ENCODE assay signal across 24 cellular contexts in the genomic region with DNA sequence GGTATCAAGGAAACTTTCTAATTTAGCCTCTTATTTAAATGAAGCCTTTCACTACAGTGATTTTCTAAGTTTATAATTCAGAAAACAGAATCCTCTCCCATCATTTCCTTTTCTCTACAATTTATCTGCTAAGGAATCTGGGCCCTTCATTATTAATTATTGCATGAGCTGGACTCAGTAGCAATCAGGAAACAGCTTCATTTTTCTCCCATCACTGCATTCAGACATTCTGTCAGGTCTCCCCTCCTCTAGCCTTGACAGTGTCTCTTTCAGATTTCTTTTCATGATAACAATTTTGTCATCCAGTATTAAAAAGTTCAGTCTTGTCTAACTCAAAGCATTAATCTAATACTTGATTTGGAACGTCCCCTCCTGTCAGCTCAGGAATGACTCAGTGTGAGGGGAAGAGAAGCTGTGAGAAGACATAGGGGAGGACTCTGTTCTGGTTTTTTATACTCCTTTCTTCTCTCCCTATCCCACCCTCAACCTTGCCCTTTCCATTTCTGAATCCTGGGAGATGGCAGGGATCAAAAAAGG. TPM values are rescaled to one million over a fixed set of nuclear protein-coding genes. Genes with fewer than 3 reads are reported as not detected.
DNase-seq lines count a peak whose midpoint lies in the region; ATAC-seq, FAIRE-seq and TF ChIP-seq lines count a peak whose summit lies in the region.
"Had no signal": no experiment of that assay in that cellular context is flagged by ENCODE, and none has a peak within 500 bp of the region (broad histone marks: within the 10 kb centered on the region; RNA-seq: fewer than 3 reads in every experiment).

No MANE protein-coding gene starts in this region.

- H3K4me3 ChIP-seq in cardiac muscle cell = no peak overlapping the region
- H3K4me3 ChIP-seq in right atrium auricular region = no peak overlapping the region
- H3K4me3 ChIP-seq in GM12878 = no peak overlapping the region
- H3K4me3 ChIP-seq: BLaER1 treated with 17β-estradiol and CSF1 and Interleukin-3, amounts not matched to agents 10 nM and 100 nM; Peyer's patch had no signal

- H3K36me3 ChIP-seq in cardiac muscle cell (no peaks in the 10 kb centered on the region), right atrium auricular region (no peaks in the 10 kb centered on the region), GM12878 (ENCODE audit: control insufficient read depth in 2 of 2, insufficient read depth in 2 of 2, low read length in 1 of 2) (no peaks in the 10 kb centered on the region)
- H3K36me3 ChIP-seq: BLaER1 treated with 17β-estradiol and CSF1 and Interleukin-3, amounts not matched to agents 10 nM and 100 nM; Peyer's patch had no signal

- H3K4me1 ChIP-seq in cardiac muscle cell (ENCODE audit: low read depth) = no peaks in the 10 kb centered on the region
- H3K4me1 ChIP-seq in right atrium auricular region = no peaks in the 10 kb centered on the region
- no peaks in the 10 kb centered on the region for H3K4me1 ChIP-seq in GM12878 (ENCODE audit: control insufficient read depth, insufficient read depth, low read length)
- H3K4me1 ChIP-seq: BLaER1 treated with 17β-estradiol and CSF1 and Interleukin-3, amounts not matched to agents 10 nM and 100 nM; Peyer's patch had no signal

- no peak overlapping the region for H3K4me2 ChIP-seq in GM12878 (ENCODE audit: control insufficient read depth, insufficient read depth)
- H3K4me2 ChIP-seq: BLaER1 treated with 17β-estradiol and CSF1 and Interleukin-3, amounts not matched to agents 10 nM and 100 nM; KMS-11 had no signal

- intact Hi-C loops in GM12878 (cut with micrococcal nuclease; ENCODE audit: unreplicated experiment) = no loop called here

- H4K20me1 ChIP-seq in GM12878 (ENCODE audit: control insufficient read depth, insufficient read depth) = no peaks in the 10 kb centered on the region
- H4K20me1 ChIP-seq: BLaER1 treated with 17β-estradiol and CSF1 and Interleukin-3, amounts not matched to agents 10 nM and 100 nM had no signal

- no TSS peak for BruUV-seq in GM12878 (replicated peaks; lab: Mats Ljungman, UMichigan)

- H3K27me3 ChIP-seq in cardiac muscle cell (no peaks in the 10 kb centered on the region), right atrium auricular region (no peaks in the 10 kb centered on the region), GM12878 (replicated peaks in 1 of 2; ENCODE audit: control insufficient read depth in 2 of 2, insufficient read depth in 2 of 2, low read length in 1 of 2) (no peaks in the 10 kb centered on the region)
- H3K27me3 ChIP-seq: BLaER1 treated with 17β-estradiol and CSF1 and Interleukin-3, amounts not matched to agents 10 nM and 100 nM; Peyer's patch had no signal

- TF ChIP-seq POLR2A in GM12878 (IDR thresholded peaks at IDR 0.05; ENCODE audit: low read depth, low read length) = no peak

- peak; percentile 42; the same call in 1 of the 2 replicates for TF ChIP-seq RAD21 in GM12878 (IDR thresholded peaks at IDR 0.05; ENCODE audit: insufficient read depth, low read depth, low read length)

- TF ChIP-seq EP300 in GM12878 (IDR thresholded peaks at IDR 0.05; ENCODE audit: borderline replicate concordance in 1 of 2, control insufficient read depth in 1 of 2, low read depth in 2 of 2, low read length in 2 of 2) = no peak

- WGBS in GM12878 (ENCODE audit: insufficient coverage, insufficient replicate concordance, low lambda C conversion rate, missing lambda C conversion rate) = 0% methylated on average over 1 of the region's 1 CpG

- no peaks in the 10 kb centered on the region for H3K79me2 ChIP-seq in GM12878 (ENCODE audit: control insufficient read depth, insufficient read depth, low read length)

- POLR2A ChIA-PET in GM12878 (lab: Charles Lee) = no interaction called here

- TF ChIP-seq CTCF in cardiac muscle cell (IDR thresholded peaks at IDR 0.05; ENCODE audit: low read depth, low read length) = peak; percentile 23
- no peak for TF ChIP-seq CTCF in right atrium auricular region (IDR thresholded peaks at IDR 0.05)
- 0 out of 6 replicates have a peak, but pooled peaks of 1 of the 3 experiments have one; percentile 5 for TF ChIP-seq CTCF in GM12878 (IDR thresholded peaks at IDR 0.05 in 2 of 3, conservative IDR thresholded peaks at IDR 0.05 in 1 of 3; ENCODE audit: control insufficient read depth in 2 of 3, extremely low read depth in 1 of 3, insufficient read depth in 1 of 3, low read depth in 3 of 3, low read length in 3 of 3)
- TF ChIP-seq CTCF in GM13976 (IDR thresholded peaks at IDR 0.05; ENCODE audit: borderline replicate concordance, control extremely low read depth, extremely low read depth, insufficient read depth, missing control alignments) = no peak

- no peak overlapping the region for H2AFZ ChIP-seq in GM12878 (ENCODE audit: control insufficient read depth, low read depth, low read length)

- RAD21 ChIA-PET in GM12878 (lab: Charles Lee; ENCODE audit: unreplicated experiment) = no interaction called here

- 0 out of 3 replicates have a peak, but pooled peaks have one; percentile 23 for ATAC-seq in GM12878
- ATAC-seq: CD8-positive, alpha-beta T cell had no signal

- SMC1A ChIA-PET in GM12878 (lab: Charles Lee; ENCODE audit: uncharacterized antibody, unreplicated experiment) = interaction anchor here (0.6 to 1.2 kb wide), 6 partner anchors 10 to 326 kb away, joined by 3 to 6 read pairs (median 3); no protein-coding TSS in a partner anchor

- no peaks in the 10 kb centered on the region for H3K9me3 ChIP-seq in cardiac muscle cell (ENCODE audit: low read depth)
- H3K9me3 ChIP-seq in right atrium auricular region = no peaks in the 10 kb centered on the region
- no peaks in the 10 kb centered on the region for H3K9me3 ChIP-seq in GM12878 (replicated peaks; ENCODE audit: control insufficient read depth, insufficient read depth, low read length)
- H3K9me3 ChIP-seq: BLaER1 treated with 17β-estradiol and CSF1 and Interleukin-3, amounts not matched to agents 10 nM and 100 nM; Peyer's patch had no signal

- CTCF ChIA-PET in GM12878 (lab: Yijun Ruan, JAX) = interaction anchor here (0.6 to 2.2 kb wide), 3 partner anchors 27 to 317 kb away, joined by 3 to 9 read pairs (median 3); no protein-coding TSS in a partner anchor

- DNase-seq in cardiac muscle cell (ENCODE audit: low read depth in 1 of 2, low spot score in 1 of 2) (peak in 1 of 2 donors; percentile 23), right atrium auricular region (ENCODE audit: low spot score) (no peak), GM12878 (ENCODE audit: low read depth, low spot score) (no peak), glomerular endothelial cell (ENCODE audit: extremely low read depth, low read depth, low spot score) (peak; percentile 14), amniotic stem cell (lab: John Stamatoyannopoulos, UW) (no peak), GM13976 (ENCODE audit: low spot score) (no peak), dedifferentiated amniotic fluid mesenchymal stem cell (ENCODE audit: extremely low spot score) (no peak), C1 segment of cervical spinal cord (lab: John Stamatoyannopoulos, UW) (no peak)
- DNase-seq: Calu3; CD8-positive, alpha-beta T cell; GOT3; HCEC 1CT; NCI-H1694 treated with DMSO at 0.1 percent for 48 hours; NCI-H2081 treated with DMSO at 0.1 percent for 48 hours; NCI-H2171 treated with DMSO at 0.1 percent for 48 hours; NCI-H524 treated with DMSO at 0.1 percent for 48 hours; NCI-H82; Peyer's patch had no signal

- in situ Hi-C loops in GM12878 (cut with MboI) (no loop called here), GM13976 (cut with MboI; ENCODE audit: low sequenced_read_pairs, unreplicated experiment) (no loop called here)

- no peak overlapping the region for H3K9ac ChIP-seq in GM12878 (ENCODE audit: control insufficient read depth, insufficient read depth, low read length)
- H3K9ac ChIP-seq: BLaER1 treated with 17β-estradiol and CSF1 and Interleukin-3, amounts not matched to agents 10 nM and 100 nM; KMS-11 had no signal

- FAIRE-seq in GM12878 (lab: Jason Lieb, UNC) = no peak
- FAIRE-seq: G401.6 had no signal

- no peak overlapping the region for H3K27ac ChIP-seq in cardiac muscle cell
- no peak overlapping the region for H3K27ac ChIP-seq in right atrium auricular region
- H3K27ac ChIP-seq in GM12878 (ENCODE audit: control insufficient read depth, insufficient read depth) = no peak overlapping the region
- H3K27ac ChIP-seq: 22Rv1; BLaER1 treated with 17β-estradiol and CSF1 and Interleukin-3, amounts not matched to agents 10 nM and 100 nM; HL-60; KMS-11; Peyer's patch had no signal

TF ChIP-seq in GM12878, 131 proteins besides CTCF, POLR2A, EP300 and RAD21 (continues in another document):
- TF ChIP-seq RB1 (IDR thresholded peaks at IDR 0.05; ENCODE audit: borderline replicate concordance) = no peak
- no peak for TF ChIP-seq ZSCAN29 (IDR thresholded peaks at IDR 0.05)
- TF ChIP-seq SMARCA5 (IDR thresholded peaks at IDR 0.05) = no peak
- no peak for TF ChIP-seq DPF2 (IDR thresholded peaks at IDR 0.05)
- no peak for TF ChIP-seq MYC (IDR thresholded peaks at IDR 0.05; ENCODE audit: insufficient read depth, insufficient read length, insufficient replicate concordance, low read length, severe bottlenecking)
- no peak for TF ChIP-seq ZNF24 (IDR thresholded peaks at IDR 0.05)
- no peak for TF ChIP-seq SMAD1 (IDR thresholded peaks at IDR 0.05; ENCODE audit: low read depth, partially characterized antibody)
- no peak for TF ChIP-seq POLR2AphosphoS2 (IDR thresholded peaks at IDR 0.05; ENCODE audit: low read depth, low read length)
- TF ChIP-seq FOXK2 (IDR thresholded peaks at IDR 0.05) = no peak
- no peak for TF ChIP-seq CHD2 (IDR thresholded peaks at IDR 0.05; ENCODE audit: borderline replicate concordance, low read depth, low read length)

RNA-seq across cellular contexts. Expression of a gene that starts 28.1 kb away (rescaled TPM):
- total RNA-seq in cardiac muscle cell (5.6 and 11.1 TPM in 2 replicates), right atrium auricular region (1 to 10 TPM; 1.2 to 2.0 TPM), GM12878 (2014; rRNA removed) (0.05 TPM in 1 of 2 replicates, not detected in the other), GM12878 (2014; rRNA removed; fragmentation: Illumina TruSeq; extraction: Trizol) (0.04 TPM in 1 of 2 replicates, not detected in the other), GM12878 (2021) (not detected in 2 replicates), glomerular endothelial cell (1.7 and 6.5 TPM in 2 replicates)
- polyA plus RNA-seq in cardiac muscle cell (6.9 and 7.9 TPM in 2 replicates), GM12878 (2011; rRNA removed) (1.3 and 2.2 TPM in 2 replicates), GM12878 (2014; fragmentation: Illumina TruSeq; extraction: Trizol) (0.03 TPM in 1 of 2 replicates, not detected in the other), GM12878 (2014; fragmentation: Nextera tagmentation; extraction: Ambion mirVana) (not detected), GM12878 (2014; rRNA removed) (0.03 TPM in 1 of 2 replicates, not detected in the other), GM12878 (2016; fragmentation: Nextera tagmentation; extraction: Ambion mirVana) (not detected)
- 0.35 and 0.54 TPM in 2 replicates for total RNA-seq in GM12878 (2013; cell fraction: nucleolus; rRNA removed)
- polyA plus RNA-seq in GM12878 (2011; ENCODE audit: low read depth) = 0.24 TPM
- 0.23 and 0.31 TPM in 2 replicates for polyA plus RNA-seq in GM12878 (2011; cell fraction: cytosol; rRNA removed)
- 1.6 and 1.7 TPM in 2 replicates for polyA plus RNA-seq in GM12878 (2011; cell fraction: nucleus; rRNA removed)
- polyA plus RNA-seq in GM12878 (2012) = 0.34 and 0.53 TPM in 2 replicates
- polyA minus RNA-seq in GM12878 (2011; rRNA and poly(A)+ RNA removed) = 0.73 and 0.98 TPM in 2 replicates
- polyA minus RNA-seq in GM12878 (2011; cell fraction: cytosol; rRNA and poly(A)+ RNA removed) = 0.40 TPM in 1 of 2 replicates, not detected in the other
- polyA minus RNA-seq in GM12878 (2011; cell fraction: nucleus; rRNA and poly(A)+ RNA removed) = 0.96 and 0.97 TPM in 2 replicates
- total RNA-seq: OCI-LY7 had no signal
